Comparison of ENCODE assay signal across 1 cellular context in the genomic region with DNA sequence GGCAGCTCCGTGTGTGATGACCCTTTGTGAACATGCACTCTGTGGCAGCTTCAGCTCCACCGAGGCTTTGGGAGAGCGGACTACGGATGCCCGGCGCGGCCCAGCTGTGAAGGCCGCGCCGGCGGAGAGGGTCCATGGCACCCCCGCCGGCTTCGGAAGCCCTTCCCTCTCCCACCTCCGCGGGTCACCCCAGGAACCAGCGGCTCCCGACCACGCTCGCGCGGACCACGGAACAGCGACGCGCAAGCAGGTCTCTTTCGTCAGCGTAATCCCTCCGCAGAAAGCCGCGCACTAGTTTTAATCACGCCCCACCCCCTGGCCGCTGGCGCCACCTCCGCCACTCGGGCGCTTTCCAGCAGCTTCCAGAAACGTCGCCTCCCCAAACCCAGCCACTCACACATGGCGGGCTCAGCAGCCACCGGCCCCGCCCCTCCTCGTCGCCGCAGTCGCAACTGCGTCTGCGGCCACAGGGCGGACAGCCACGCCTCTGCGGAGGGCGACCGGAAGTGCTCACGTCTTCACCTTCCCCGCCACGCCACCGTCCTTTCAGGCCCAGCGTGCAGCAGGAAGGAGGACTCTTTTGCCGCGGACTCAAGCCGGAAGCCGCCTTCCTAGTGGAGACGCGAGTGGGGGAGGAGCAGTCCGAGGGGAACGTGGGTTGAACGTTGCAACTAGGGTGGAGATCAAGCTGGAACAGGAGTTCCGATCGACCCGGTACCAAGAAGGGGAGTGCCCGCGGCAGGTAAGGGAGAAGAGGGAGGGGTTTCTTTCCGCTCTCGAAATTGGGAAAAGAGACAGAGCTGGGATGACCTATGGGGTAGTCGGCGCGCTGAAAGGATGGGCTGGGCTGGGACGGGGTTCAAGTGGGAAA.
TF ChIP-seq lines count a peak whose summit lies in the region.

A gene (plus strand): TSS at position 606 of the 871 bp plus-strand sequence. CDS start 3,221 bp downstream, outside the sequence.

TF ChIP-seq in HEK293, 187 proteins besides CTCF, POLR2A, EP300 and RAD21 (continued from another document and continues in another):
- TF ChIP-seq, protein P1, sequence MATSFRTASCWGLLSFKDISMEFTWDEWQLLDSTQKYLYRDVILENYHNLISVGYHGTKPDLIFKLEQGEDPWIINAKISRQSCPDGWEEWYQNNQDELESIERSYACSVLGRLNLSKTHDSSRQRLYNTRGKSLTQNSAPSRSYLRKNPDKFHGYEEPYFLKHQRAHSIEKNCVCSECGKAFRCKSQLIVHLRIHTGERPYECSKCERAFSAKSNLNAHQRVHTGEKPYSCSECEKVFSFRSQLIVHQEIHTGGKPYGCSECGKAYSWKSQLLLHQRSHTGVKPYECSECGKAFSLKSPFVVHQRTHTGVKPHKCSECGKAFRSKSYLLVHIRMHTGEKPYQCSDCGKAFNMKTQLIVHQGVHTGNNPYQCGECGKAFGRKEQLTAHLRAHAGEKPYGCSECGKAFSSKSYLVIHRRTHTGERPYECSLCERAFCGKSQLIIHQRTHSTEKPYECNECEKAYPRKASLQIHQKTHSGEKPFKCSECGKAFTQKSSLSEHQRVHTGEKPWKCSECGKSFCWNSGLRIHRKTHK (tag by site-specific recombination; IDR thresholded peaks at IDR 0.05): no peak
- TF ChIP-seq ZFP41 (tag by site-specific recombination; IDR thresholded peaks at IDR 0.05; ENCODE audit: borderline replicate concordance) (no peak), ZNF792 (tag by site-specific recombination; IDR thresholded peaks at IDR 0.05) (0 out of 2 replicates have a peak, but pooled peaks have one; percentile 24), ZFHX2 (tag by site-specific recombination; conservative IDR thresholded peaks at IDR 0.05) (peak; percentile 86), ZNF23 (tag by site-specific recombination; IDR thresholded peaks at IDR 0.05; ENCODE audit: borderline replicate concordance) (no peak; the same call in 1 of the 2 replicates), ZNF416 (tag by site-specific recombination; IDR thresholded peaks at IDR 0.05) (no peak), ZBTB17 (tag by site-specific recombination; IDR thresholded peaks at IDR 0.05) (peak; percentile 96), ZNF221 (tag by site-specific recombination; IDR thresholded peaks at IDR 0.05; ENCODE audit: borderline replicate concordance) (no peak), ZNF350 (tag by site-specific recombination; IDR thresholded peaks at IDR 0.05) (no peak), ZNF423 (tag by site-specific recombination; IDR thresholded peaks at IDR 0.05) (peak; percentile 68), ZNF324 (tag by site-specific recombination; IDR thresholded peaks at IDR 0.05) (peak; percentile 98), HOXC10 (CRISPR knock-in tag; IDR thresholded peaks at IDR 0.05) (no peak), ZNF202 (tag by site-specific recombination; IDR thresholded peaks at IDR 0.05; ENCODE audit: borderline replicate concordance) (no peak), ZNF677 (tag by site-specific recombination; IDR thresholded peaks at IDR 0.05) (peak; percentile 53; the same call in 1 of the 2 replicates), ZNF132 (tag by site-specific recombination; IDR thresholded peaks at IDR 0.05; ENCODE audit: borderline replicate concordance) (no peak)
- TF ChIP-seq, protein P2, sequence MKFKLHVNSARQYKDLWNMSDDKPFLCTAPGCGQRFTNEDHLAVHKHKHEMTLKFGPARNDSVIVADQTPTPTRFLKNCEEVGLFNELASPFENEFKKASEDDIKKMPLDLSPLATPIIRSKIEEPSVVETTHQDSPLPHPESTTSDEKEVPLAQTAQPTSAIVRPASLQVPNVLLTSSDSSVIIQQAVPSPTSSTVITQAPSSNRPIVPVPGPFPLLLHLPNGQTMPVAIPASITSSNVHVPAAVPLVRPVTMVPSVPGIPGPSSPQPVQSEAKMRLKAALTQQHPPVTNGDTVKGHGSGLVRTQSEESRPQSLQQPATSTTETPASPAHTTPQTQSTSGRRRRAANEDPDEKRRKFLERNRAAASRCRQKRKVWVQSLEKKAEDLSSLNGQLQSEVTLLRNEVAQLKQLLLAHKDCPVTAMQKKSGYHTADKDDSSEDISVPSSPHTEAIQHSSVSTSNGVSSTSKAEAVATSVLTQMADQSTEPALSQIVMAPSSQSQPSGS (tag by site-specific recombination; IDR thresholded peaks at IDR 0.05; ENCODE audit: low read depth): peak; percentile 45; the same call in 1 of the 2 replicates
- TF ChIP-seq, protein P3, sequence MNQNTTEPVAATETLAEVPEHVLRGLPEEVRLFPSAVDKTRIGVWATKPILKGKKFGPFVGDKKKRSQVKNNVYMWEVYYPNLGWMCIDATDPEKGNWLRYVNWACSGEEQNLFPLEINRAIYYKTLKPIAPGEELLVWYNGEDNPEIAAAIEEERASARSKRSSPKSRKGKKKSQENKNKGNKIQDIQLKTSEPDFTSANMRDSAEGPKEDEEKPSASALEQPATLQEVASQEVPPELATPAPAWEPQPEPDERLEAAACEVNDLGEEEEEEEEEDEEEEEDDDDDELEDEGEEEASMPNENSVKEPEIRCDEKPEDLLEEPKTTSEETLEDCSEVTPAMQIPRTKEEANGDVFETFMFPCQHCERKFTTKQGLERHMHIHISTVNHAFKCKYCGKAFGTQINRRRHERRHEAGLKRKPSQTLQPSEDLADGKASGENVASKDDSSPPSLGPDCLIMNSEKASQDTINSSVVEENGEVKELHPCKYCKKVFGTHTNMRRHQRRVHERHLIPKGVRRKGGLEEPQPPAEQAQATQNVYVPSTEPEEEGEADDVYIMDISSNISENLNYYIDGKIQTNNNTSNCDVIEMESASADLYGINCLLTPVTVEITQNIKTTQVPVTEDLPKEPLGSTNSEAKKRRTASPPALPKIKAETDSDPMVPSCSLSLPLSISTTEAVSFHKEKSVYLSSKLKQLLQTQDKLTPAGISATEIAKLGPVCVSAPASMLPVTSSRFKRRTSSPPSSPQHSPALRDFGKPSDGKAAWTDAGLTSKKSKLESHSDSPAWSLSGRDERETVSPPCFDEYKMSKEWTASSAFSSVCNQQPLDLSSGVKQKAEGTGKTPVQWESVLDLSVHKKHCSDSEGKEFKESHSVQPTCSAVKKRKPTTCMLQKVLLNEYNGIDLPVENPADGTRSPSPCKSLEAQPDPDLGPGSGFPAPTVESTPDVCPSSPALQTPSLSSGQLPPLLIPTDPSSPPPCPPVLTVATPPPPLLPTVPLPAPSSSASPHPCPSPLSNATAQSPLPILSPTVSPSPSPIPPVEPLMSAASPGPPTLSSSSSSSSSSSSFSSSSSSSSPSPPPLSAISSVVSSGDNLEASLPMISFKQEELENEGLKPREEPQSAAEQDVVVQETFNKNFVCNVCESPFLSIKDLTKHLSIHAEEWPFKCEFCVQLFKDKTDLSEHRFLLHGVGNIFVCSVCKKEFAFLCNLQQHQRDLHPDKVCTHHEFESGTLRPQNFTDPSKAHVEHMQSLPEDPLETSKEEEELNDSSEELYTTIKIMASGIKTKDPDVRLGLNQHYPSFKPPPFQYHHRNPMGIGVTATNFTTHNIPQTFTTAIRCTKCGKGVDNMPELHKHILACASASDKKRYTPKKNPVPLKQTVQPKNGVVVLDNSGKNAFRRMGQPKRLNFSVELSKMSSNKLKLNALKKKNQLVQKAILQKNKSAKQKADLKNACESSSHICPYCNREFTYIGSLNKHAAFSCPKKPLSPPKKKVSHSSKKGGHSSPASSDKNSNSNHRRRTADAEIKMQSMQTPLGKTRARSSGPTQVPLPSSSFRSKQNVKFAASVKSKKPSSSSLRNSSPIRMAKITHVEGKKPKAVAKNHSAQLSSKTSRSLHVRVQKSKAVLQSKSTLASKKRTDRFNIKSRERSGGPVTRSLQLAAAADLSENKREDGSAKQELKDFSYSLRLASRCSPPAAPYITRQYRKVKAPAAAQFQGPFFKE (tag by site-specific recombination; IDR thresholded peaks at IDR 0.05; ENCODE audit: borderline replicate concordance): no peak
- TF ChIP-seq, protein P4, sequence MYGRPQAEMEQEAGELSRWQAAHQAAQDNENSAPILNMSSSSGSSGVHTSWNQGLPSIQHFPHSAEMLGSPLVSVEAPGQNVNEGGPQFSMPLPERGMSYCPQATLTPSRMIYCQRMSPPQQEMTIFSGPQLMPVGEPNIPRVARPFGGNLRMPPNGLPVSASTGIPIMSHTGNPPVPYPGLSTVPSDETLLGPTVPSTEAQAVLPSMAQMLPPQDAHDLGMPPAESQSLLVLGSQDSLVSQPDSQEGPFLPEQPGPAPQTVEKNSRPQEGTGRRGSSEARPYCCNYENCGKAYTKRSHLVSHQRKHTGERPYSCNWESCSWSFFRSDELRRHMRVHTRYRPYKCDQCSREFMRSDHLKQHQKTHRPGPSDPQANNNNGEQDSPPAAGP (tag by site-specific recombination; IDR thresholded peaks at IDR 0.05): peak; percentile 98
- TF ChIP-seq, protein P5, sequence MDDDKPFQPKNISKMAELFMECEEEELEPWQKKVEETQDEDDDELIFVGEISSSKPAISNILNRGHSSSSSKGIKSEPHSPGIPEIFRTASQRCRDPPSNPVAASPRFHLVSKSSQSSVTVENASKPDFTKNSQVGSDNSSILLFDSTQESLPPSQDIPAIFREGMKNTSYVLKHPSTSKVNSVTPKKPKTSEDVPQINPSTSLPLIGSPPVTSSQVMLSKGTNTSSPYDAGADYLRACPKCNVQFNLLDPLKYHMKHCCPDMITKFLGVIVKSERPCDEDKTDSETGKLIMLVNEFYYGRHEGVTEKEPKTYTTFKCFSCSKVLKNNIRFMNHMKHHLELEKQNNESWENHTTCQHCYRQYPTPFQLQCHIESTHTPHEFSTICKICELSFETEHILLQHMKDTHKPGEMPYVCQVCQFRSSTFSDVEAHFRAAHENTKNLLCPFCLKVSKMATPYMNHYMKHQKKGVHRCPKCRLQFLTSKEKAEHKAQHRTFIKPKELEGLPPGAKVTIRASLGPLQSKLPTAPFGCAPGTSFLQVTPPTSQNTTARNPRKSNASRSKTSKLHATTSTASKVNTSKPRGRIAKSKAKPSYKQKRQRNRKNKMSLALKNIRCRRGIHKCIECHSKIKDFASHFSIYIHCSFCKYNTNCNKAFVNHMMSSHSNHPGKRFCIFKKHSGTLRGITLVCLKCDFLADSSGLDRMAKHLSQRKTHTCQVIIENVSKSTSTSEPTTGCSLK (tag by site-specific recombination; IDR thresholded peaks at IDR 0.05): no peak
- TF ChIP-seq, protein P6, sequence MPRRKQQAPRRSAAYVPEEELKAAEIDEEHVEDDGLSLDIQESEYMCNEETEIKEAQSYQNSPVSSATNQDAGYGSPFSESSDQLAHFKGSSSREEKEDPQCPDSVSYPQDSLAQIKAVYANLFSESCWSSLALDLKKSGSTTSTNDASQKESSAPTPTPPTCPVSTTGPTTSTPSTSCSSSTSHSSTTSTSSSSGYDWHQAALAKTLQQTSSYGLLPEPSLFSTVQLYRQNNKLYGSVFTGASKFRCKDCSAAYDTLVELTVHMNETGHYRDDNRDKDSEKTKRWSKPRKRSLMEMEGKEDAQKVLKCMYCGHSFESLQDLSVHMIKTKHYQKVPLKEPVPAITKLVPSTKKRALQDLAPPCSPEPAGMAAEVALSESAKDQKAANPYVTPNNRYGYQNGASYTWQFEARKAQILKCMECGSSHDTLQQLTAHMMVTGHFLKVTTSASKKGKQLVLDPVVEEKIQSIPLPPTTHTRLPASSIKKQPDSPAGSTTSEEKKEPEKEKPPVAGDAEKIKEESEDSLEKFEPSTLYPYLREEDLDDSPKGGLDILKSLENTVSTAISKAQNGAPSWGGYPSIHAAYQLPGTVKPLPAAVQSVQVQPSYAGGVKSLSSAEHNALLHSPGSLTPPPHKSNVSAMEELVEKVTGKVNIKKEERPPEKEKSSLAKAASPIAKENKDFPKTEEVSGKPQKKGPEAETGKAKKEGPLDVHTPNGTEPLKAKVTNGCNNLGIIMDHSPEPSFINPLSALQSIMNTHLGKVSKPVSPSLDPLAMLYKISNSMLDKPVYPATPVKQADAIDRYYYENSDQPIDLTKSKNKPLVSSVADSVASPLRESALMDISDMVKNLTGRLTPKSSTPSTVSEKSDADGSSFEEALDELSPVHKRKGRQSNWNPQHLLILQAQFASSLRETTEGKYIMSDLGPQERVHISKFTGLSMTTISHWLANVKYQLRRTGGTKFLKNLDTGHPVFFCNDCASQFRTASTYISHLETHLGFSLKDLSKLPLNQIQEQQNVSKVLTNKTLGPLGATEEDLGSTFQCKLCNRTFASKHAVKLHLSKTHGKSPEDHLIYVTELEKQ (tag by site-specific recombination; IDR thresholded peaks at IDR 0.05; ENCODE audit: borderline replicate concordance): peak; percentile 5; the same call in 1 of the 2 replicates
- TF ChIP-seq, protein P7, sequence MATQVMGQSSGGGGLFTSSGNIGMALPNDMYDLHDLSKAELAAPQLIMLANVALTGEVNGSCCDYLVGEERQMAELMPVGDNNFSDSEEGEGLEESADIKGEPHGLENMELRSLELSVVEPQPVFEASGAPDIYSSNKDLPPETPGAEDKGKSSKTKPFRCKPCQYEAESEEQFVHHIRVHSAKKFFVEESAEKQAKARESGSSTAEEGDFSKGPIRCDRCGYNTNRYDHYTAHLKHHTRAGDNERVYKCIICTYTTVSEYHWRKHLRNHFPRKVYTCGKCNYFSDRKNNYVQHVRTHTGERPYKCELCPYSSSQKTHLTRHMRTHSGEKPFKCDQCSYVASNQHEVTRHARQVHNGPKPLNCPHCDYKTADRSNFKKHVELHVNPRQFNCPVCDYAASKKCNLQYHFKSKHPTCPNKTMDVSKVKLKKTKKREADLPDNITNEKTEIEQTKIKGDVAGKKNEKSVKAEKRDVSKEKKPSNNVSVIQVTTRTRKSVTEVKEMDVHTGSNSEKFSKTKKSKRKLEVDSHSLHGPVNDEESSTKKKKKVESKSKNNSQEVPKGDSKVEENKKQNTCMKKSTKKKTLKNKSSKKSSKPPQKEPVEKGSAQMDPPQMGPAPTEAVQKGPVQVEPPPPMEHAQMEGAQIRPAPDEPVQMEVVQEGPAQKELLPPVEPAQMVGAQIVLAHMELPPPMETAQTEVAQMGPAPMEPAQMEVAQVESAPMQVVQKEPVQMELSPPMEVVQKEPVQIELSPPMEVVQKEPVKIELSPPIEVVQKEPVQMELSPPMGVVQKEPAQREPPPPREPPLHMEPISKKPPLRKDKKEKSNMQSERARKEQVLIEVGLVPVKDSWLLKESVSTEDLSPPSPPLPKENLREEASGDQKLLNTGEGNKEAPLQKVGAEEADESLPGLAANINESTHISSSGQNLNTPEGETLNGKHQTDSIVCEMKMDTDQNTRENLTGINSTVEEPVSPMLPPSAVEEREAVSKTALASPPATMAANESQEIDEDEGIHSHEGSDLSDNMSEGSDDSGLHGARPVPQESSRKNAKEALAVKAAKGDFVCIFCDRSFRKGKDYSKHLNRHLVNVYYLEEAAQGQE (tag by site-specific recombination; IDR thresholded peaks at IDR 0.05): peak; percentile 76
- TF ChIP-seq, protein P8, sequence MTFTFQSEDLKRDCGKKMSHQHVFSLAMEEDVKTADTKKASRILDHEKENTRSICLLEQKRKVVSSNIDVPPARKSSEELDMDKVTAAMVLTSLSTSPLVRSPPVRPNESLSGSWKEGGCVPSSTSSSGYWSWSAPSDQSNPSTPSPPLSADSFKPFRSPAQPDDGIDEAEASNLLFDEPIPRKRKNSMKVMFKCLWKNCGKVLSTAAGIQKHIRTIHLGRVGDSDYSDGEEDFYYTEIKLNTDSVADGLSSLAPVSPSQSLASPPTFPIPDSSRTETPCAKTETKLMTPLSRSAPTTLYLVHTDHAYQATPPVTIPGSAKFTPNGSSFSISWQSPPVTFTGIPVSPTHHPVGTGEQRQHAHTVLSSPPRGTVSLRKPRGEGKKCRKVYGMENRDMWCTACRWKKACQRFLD (tag by site-specific recombination; IDR thresholded peaks at IDR 0.05): 0 out of 2 replicates have a peak, but pooled peaks have one; percentile 11
- TF ChIP-seq, protein P9, sequence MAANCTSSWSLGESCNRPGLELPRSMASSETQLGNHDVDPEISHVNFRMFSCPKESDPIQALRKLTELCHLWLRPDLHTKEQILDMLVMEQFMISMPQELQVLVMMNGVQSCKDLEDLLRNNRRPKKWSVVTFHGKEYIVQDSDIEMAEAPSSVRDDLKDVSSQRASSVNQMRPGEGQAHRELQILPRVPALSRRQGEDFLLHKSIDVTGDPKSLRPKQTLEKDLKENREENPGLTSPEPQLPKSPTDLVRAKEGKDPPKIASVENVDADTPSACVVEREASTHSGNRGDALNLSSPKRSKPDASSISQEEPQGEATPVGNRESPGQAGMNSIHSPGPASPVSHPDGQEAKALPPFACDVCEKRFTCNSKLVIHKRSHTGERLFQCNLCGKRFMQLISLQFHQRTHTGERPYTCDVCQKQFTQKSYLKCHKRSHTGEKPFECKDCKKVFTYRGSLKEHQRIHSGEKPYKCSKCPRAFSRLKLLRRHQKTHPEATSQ (tag by site-specific recombination; IDR thresholded peaks at IDR 0.05): peak; percentile 98
